ENCODE assay signal across 18 cellular contexts in the genomic region with DNA sequence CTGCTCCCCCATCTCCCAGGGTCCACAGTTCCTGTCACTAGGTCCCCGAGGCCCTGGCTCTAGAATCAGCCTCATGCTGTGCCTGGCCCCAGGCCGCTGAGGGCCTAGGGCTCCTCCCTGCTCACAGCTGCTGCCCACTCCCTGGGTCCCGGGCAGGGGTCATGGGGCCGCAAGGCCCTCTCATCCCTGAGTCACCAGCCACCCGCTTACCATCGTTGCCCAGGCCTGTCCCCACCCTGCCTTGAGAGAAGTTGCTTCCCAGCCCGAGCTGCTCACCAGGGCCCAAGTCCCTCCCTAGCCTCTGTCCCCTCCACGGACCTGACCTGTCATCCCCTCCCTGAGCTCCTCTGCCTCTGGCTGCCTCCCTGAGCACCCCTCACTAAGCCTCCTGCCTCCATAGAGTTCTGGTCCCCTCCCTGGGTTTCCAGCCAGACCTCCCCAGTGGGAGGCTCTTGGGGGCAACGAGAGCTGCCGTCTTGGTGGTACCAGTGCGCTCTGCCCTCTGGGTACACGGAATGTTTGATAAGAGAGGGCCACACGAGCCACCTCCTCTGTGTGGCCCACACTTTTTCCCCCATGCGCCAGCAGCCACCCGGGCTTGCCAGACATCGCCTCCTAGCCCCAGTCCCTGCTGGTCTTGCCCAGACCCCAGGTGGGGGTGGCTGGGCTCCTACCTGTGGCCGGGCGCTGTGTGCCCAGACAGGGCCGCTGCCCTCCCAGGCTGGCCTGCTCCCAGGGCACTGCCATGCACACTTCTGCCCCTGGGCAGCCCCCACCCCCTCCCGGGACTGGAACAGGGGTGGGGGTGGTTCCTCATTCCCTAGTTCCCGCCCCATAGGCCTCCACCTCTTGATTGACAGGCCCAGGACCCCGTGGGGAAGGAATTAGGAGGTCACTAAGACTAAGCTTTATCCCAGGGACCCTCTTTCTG. TPM values are rescaled to one million over a fixed set of nuclear protein-coding genes. Genes with fewer than 3 reads are reported as not detected.
DNase-seq lines count a peak whose midpoint lies in the region; ATAC-seq, FAIRE-seq and TF ChIP-seq lines count a peak whose summit lies in the region.
"Had no signal": no experiment of that assay in that cellular context is flagged by ENCODE, and none has a peak within 500 bp of the region (broad histone marks: within the 10 kb centered on the region; RNA-seq: fewer than 3 reads in every experiment).

No MANE protein-coding gene starts in this region.

- H3K36me3 ChIP-seq in K562 (ENCODE audit: control insufficient read depth, insufficient read depth, low read length), result no peaks in the 10 kb centered on the region
- H3K36me3 ChIP-seq: adrenal gland, neutrophil, upper lobe of left lung had no signal

- no peak for TF ChIP-seq EP300 in K562 (IDR thresholded peaks at IDR 0.05; ENCODE audit: low read length)

- ATAC-seq in Right ventricle myocardium inferior, result no peak
- ATAC-seq in left cardiac atrium, result no peak
- peak; percentile 16 for ATAC-seq in K562
- no peak for ATAC-seq in GM21825 (IDR thresholded peaks at IDR 0.05; ENCODE audit: unreplicated experiment)
- ATAC-seq: effector memory CD8-positive, alpha-beta T cell had no signal

- H3K27me3 ChIP-seq in K562 (ENCODE audit: control insufficient read depth in 2 of 2, insufficient read depth in 2 of 2, low read length in 2 of 2), result no peaks in the 10 kb centered on the region
- H3K27me3 ChIP-seq: adrenal gland had no signal

- no peak for TF ChIP-seq POLR2A in K562 (conservative IDR thresholded peaks at IDR 0.05)

- 51% methylated on average over 20 of the region's 22 CpGs for WGBS in K562 (ENCODE audit: insufficient coverage, low coverage, missing lambda C conversion rate)

- no peak for TF ChIP-seq RAD21 in K562 (CRISPR knock-in tag; conservative IDR thresholded peaks at IDR 0.05 in 1 of 2, IDR thresholded peaks at IDR 0.05 in 1 of 2)

- no peaks in the 10 kb centered on the region for H3K9me1 ChIP-seq in K562 (ENCODE audit: control insufficient read depth, insufficient read depth, low read length)

- no peak for TF ChIP-seq CTCF in K562 (IDR thresholded peaks at IDR 0.05 in 2 of 3, conservative IDR thresholded peaks at IDR 0.05 in 1 of 3; ENCODE audit: insufficient read depth in 2 of 3, low read depth in 1 of 3, low read length in 3 of 3)

- FAIRE-seq in K562 (lab: Jason Lieb, UNC), result no peak
- FAIRE-seq: small intestine had no signal

- no peak overlapping the region for H2AFZ ChIP-seq in K562 (ENCODE audit: low read depth, low read length)

- BruUV-seq in K562 (replicated peaks; lab: Mats Ljungman, UMichigan), result no TSS peak

- intact Hi-C loops in Right ventricle myocardium inferior (cut with DNase I), result no loop called here
- intact Hi-C loops in left cardiac atrium (cut with DNase I), result no loop called here
- intact Hi-C loops in K562 (cut with micrococcal nuclease), result no loop called here

- no peaks in the 10 kb centered on the region for H3K79me2 ChIP-seq in K562 (ENCODE audit: control insufficient read depth, insufficient read depth, low read length)

- H3K4me3 ChIP-seq in K562, result no peak overlapping the region
- H3K4me3 ChIP-seq: adrenal gland, upper lobe of left lung had no signal

- peaks cover 5% of the 10 kb centered on the region for H4K20me1 ChIP-seq in K562 (replicated peaks; ENCODE audit: control insufficient read depth, insufficient read depth, low read length)

- peaks cover 0 to 53% of the 10 kb centered on the region in 2 experiments; a peak in 3 of 5 replicates for H3K4me1 ChIP-seq in K562 (replicated peaks in 1 of 2; ENCODE audit: control insufficient read depth in 2 of 2, insufficient read depth in 2 of 2, low read length in 2 of 2)

- no peak overlapping the region for H3K4me2 ChIP-seq in K562 (ENCODE audit: insufficient read depth, low read length)

- no peak overlapping the region for H3K27ac ChIP-seq in K562 (ENCODE audit: extremely low read depth, low read depth, low read length)
- H3K27ac ChIP-seq: adrenal gland, neutrophil, upper lobe of left lung had no signal

- POLR2A ChIA-PET in K562 (lab: Yijun Ruan, JAX), result interaction anchor here (0.6 kb wide), 1 partner anchor 409 kb away, joined by 3 read pairs; no protein-coding TSS in a partner anchor

- in situ Hi-C loops in K562 (cut with MboI), result no loop called here

- peak overlapping the region in 1 of 2 experiments; percentile 71; a peak in 2 of 4 replicates for H3K9ac ChIP-seq in K562 (ENCODE audit: insufficient read depth in 1 of 2, low read depth in 2 of 2, low read length in 2 of 2)

- DNase-seq in Right ventricle myocardium inferior (ENCODE audit: missing footprints) (peak; percentile 46), left cardiac atrium (no peak), K562 (ENCODE audit: extremely low read depth in 1 of 4, low spot score in 3 of 4) (no peak), medulla oblongata (ENCODE audit: extremely low spot score) (peak; percentile 61), NCI-H2227 (lab: John Stamatoyannopoulos, UW; ENCODE audit: unreplicated experiment) (no peak), AG08396 (ENCODE audit: low spot score) (no peak), ureter (ENCODE audit: low spot score) (no peak)
- DNase-seq: ACHN; activated CD4-positive, alpha-beta memory T cell treated with anti-CD3 and anti-CD28 coated beads, Interleukin-2, amount 10 ng/mL, durations not matched to agents 7 days and 5 days; effector memory CD8-positive, alpha-beta T cell; small intestine had no signal

- CTCF ChIA-PET in K562 (lab: Yijun Ruan, JAX; ENCODE audit: low intra/inter-chr PET ratio), result no interaction called here

- H3K9me3 ChIP-seq in K562 (replicated peaks; ENCODE audit: control insufficient read depth, insufficient read depth, low read depth, low read length), result no peaks in the 10 kb centered on the region
- H3K9me3 ChIP-seq: adrenal gland, neutrophil, upper lobe of left lung had no signal

RNA-seq across cellular contexts. Expression of gene MLXIPL, which starts 21.3 kb away (rescaled TPM):
- total RNA-seq in Right ventricle myocardium inferior (6.4 TPM), left cardiac atrium (10 to 100 TPM; 14.0 to 29.1 TPM), K562 (2014; rRNA removed) (6.0 and 8.9 TPM in 2 replicates), K562 (2014; rRNA removed; fragmentation: Illumina TruSeq; extraction: Trizol) (0.61 and 0.91 TPM in 2 replicates), K562 (2015; rRNA removed; fragmentation: Illumina TruSeq; extraction: Trizol) (1.4 and 1.7 TPM in 2 replicates), K562 (2021) (10.2 and 11.8 TPM in 2 replicates), ureter (4.6 TPM)
- total RNA-seq in K562 (2011; cell fraction: chromatin; rRNA removed; ENCODE audit: low replicate concordance), result 12.6 and 32.2 TPM in 2 replicates
- 12.8 and 16.5 TPM in 2 replicates for total RNA-seq in K562 (2011; cell fraction: nucleolus; rRNA removed)
- total RNA-seq in K562 (2011; cell fraction: nucleoplasm; rRNA removed), result 14.2 and 15.9 TPM in 2 replicates
- polyA plus RNA-seq in K562 (2011; rRNA removed) (0.59 and 3.4 TPM in 2 replicates), K562 (2014; fragmentation: Illumina TruSeq; extraction: Trizol) (2.7 and 4.4 TPM in 2 replicates), K562 (2014; fragmentation: Nextera tagmentation; extraction: Ambion mirVana) (under 1 TPM; 0.11 to 0.17 TPM), K562 (2014; rRNA removed) (11.1 and 18.4 TPM in 2 replicates)
- polyA plus RNA-seq in K562 (2011; cell fraction: cytosol; rRNA removed), result 1.5 and 1.7 TPM in 2 replicates
- polyA plus RNA-seq in K562 (2011; cell fraction: nucleus; rRNA removed), result 22.7 and 25.6 TPM in 2 replicates
- polyA plus RNA-seq in K562 (2012), result 5.1 and 47.6 TPM in 2 replicates
- 0.39 and 0.69 TPM in 2 replicates for polyA minus RNA-seq in K562 (2011; rRNA and poly(A)+ RNA removed)
- polyA minus RNA-seq in K562 (2011; cell fraction: cytosol; rRNA and poly(A)+ RNA removed), result 1.3 and 2.9 TPM in 2 replicates
- 6.7 and 13.7 TPM in 2 replicates for polyA minus RNA-seq in K562 (2011; cell fraction: nucleus; rRNA and poly(A)+ RNA removed)
- total RNA-seq: activated CD4-positive, alpha-beta memory T cell treated with anti-CD3 and anti-CD28 coated beads, Interleukin-2, amount 10 ng/mL, durations not matched to agents 7 days and 5 days; activated T-helper 1 cell treated with anti-CD3 and anti-CD28 coated beads, Interleukin-12 subunit alpha, Interleukin-12 subunit beta, Interleukin-2, Interleukin-4 antibody, amounts not matched to agents 30 ng/mL and 10 ng/mL and 1 ng/mL, durations not matched to agents 14 hours and 24 hours and 36 hours; fibroblast of villous mesenchyme; lung microvascular endothelial cell had no signal

RNA-seq across cellular contexts. Expression of gene TBL2, which starts 24.6 kb away (rescaled TPM):
- total RNA-seq in Right ventricle myocardium inferior, result 10.4 TPM
- 10 to 100 TPM; 14.3 to 24.8 TPM for total RNA-seq in left cardiac atrium
- total RNA-seq in K562 (2011; cell fraction: chromatin; rRNA removed; ENCODE audit: low replicate concordance), result 126 and 292 TPM in 2 replicates
- 220 and 224 TPM in 2 replicates for total RNA-seq in K562 (2011; cell fraction: nucleolus; rRNA removed)
- total RNA-seq in K562 (2011; cell fraction: nucleoplasm; rRNA removed), result 142 and 163 TPM in 2 replicates
- 82.1 and 123 TPM in 2 replicates for total RNA-seq in K562 (2014; rRNA removed)
- 40.0 and 42.0 TPM in 2 replicates for total RNA-seq in K562 (2014; rRNA removed; fragmentation: Illumina TruSeq; extraction: Trizol)
- total RNA-seq in K562 (2015; rRNA removed; fragmentation: Illumina TruSeq; extraction: Trizol), result 54.1 and 60.6 TPM in 2 replicates
- total RNA-seq in K562 (2021), result 70.3 and 70.8 TPM in 2 replicates
- 47.7 and 49.2 TPM in 2 replicates for polyA plus RNA-seq in K562 (2011; rRNA removed)
- 48.9 and 107 TPM in 2 replicates for polyA plus RNA-seq in K562 (2011; cell fraction: cytosol; rRNA removed)
- polyA plus RNA-seq in K562 (2011; cell fraction: nucleus; rRNA removed), result 45.7 and 87.5 TPM in 2 replicates
- polyA plus RNA-seq in K562 (2012), result 51.9 and 71.5 TPM in 2 replicates
- polyA plus RNA-seq in K562 (2014; fragmentation: Illumina TruSeq; extraction: Trizol), result 43.8 and 48.8 TPM in 2 replicates
- 1 to 10 TPM; 2.5 to 3.0 TPM for polyA plus RNA-seq in K562 (2014; fragmentation: Nextera tagmentation; extraction: Ambion mirVana)
- polyA plus RNA-seq in K562 (2014; rRNA removed), result 61.5 and 67.3 TPM in 2 replicates
- 57.4 and 92.0 TPM in 2 replicates for polyA minus RNA-seq in K562 (2011; rRNA and poly(A)+ RNA removed)
- polyA minus RNA-seq in K562 (2011; cell fraction: cytosol; rRNA and poly(A)+ RNA removed), result 81.1 and 112 TPM in 2 replicates
- polyA minus RNA-seq in K562 (2011; cell fraction: nucleus; rRNA and poly(A)+ RNA removed), result 51.6 and 57.1 TPM in 2 replicates
- total RNA-seq in ureter, result 33.0 TPM

RNA-seq across cellular contexts. Expression of gene BCL7B, which starts 45.5 kb away (rescaled TPM):
- total RNA-seq in Right ventricle myocardium inferior (71.5 TPM), left cardiac atrium (10 to 100 TPM; 60.7 to 73.0 TPM), K562 (2014; rRNA removed) (26.1 and 27.8 TPM in 2 replicates), K562 (2014; rRNA removed; fragmentation: Illumina TruSeq; extraction: Trizol) (21.4 and 23.0 TPM in 2 replicates), K562 (2015; rRNA removed; fragmentation: Illumina TruSeq; extraction: Trizol) (30.2 and 32.9 TPM in 2 replicates), K562 (2021) (57.5 and 59.2 TPM in 2 replicates), ureter (49.6 TPM)
- 35.3 and 79.3 TPM in 2 replicates for total RNA-seq in K562 (2011; cell fraction: chromatin; rRNA removed; ENCODE audit: low replicate concordance)
- total RNA-seq in K562 (2011; cell fraction: nucleolus; rRNA removed), result 50.1 and 62.0 TPM in 2 replicates
- total RNA-seq in K562 (2011; cell fraction: nucleoplasm; rRNA removed), result 53.5 and 56.9 TPM in 2 replicates
- polyA plus RNA-seq in K562 (2011; rRNA removed) (45.3 and 53.1 TPM in 2 replicates), K562 (2014; fragmentation: Illumina TruSeq; extraction: Trizol) (67.8 and 73.2 TPM in 2 replicates), K562 (2014; fragmentation: Nextera tagmentation; extraction: Ambion mirVana) (10 to 100 TPM in 1 of 2 experiments, 1 to 10 TPM in 1; 10.0 to 13.4 TPM), K562 (2014; rRNA removed) (54.4 and 70.6 TPM in 2 replicates)
- polyA plus RNA-seq in K562 (2011; cell fraction: cytosol; rRNA removed), result 44.7 and 90.9 TPM in 2 replicates
- polyA plus RNA-seq in K562 (2011; cell fraction: nucleus; rRNA removed), result 28.1 and 45.3 TPM in 2 replicates
- 66.1 and 72.9 TPM in 2 replicates for polyA plus RNA-seq in K562 (2012)
- 23.5 and 40.3 TPM in 2 replicates for polyA minus RNA-seq in K562 (2011; rRNA and poly(A)+ RNA removed)
- 27.4 and 33.3 TPM in 2 replicates for polyA minus RNA-seq in K562 (2011; cell fraction: cytosol; rRNA and poly(A)+ RNA removed)
- 13.7 and 15.9 TPM in 2 replicates for polyA minus RNA-seq in K562 (2011; cell fraction: nucleus; rRNA and poly(A)+ RNA removed)

Comparison
In these comparisons a context has a peak if more than half of its experiments do, and no peak if none do; other contexts are left out.
1. DNase-seq: peak in Right ventricle myocardium inferior (single experiment) and medulla oblongata (single experiment); none in left cardiac atrium (single experiment), K562 (0 of 4), NCI-H2227 (single experiment), AG08396 (single experiment) and ureter (single experiment).